In genomic region chr6:14110001-14110818, GRCh38 we compare ENCODE assay signal across 1 cellular context.
TF ChIP-seq lines count a peak whose summit lies in the region.

No MANE protein-coding gene starts in this region.

TF ChIP-seq in K562, 482 proteins besides CTCF, POLR2A, EP300 and RAD21 (continued from another document and continues in another):
- TF ChIP-seq ZNF324 (CRISPR knock-in tag; IDR thresholded peaks at IDR 0.05) (no peak), TAL1 (IDR thresholded peaks at IDR 0.05) (peak; percentile 80), TCF7L2 (IDR thresholded peaks at IDR 0.05; ENCODE audit: low read depth, low read length) (no peak), BRF2 (IDR thresholded peaks at IDR 0.05; ENCODE audit: borderline replicate concordance, insufficient read depth, insufficient read length) (no peak), ZNF184 (CRISPR knock-in tag; IDR thresholded peaks at IDR 0.05) (no peak), KDM5B (IDR thresholded peaks at IDR 0.05; ENCODE audit: insufficient replicate concordance, low read depth, low read length) (no peak), NFE2L1 (tag; IDR thresholded peaks at IDR 0.05; ENCODE audit: borderline replicate concordance, low read depth) (no peak), CSDE1 (IDR thresholded peaks at IDR 0.05) (no peak), TCF3 (CRISPR knock-in tag; IDR thresholded peaks at IDR 0.05) (peak; percentile 89), SRSF1 (IDR thresholded peaks at IDR 0.05; ENCODE audit: low read depth, low read length) (no peak), VEZF1 (CRISPR knock-in tag; IDR thresholded peaks at IDR 0.05) (no peak), KDM4B (IDR thresholded peaks at IDR 0.05; ENCODE audit: borderline replicate concordance in 2 of 2, low read depth in 1 of 2) (no peak), GABPB2 (CRISPR knock-in tag; conservative IDR thresholded peaks at IDR 0.05) (no peak), ZNF239 (CRISPR knock-in tag; IDR thresholded peaks at IDR 0.05) (no peak), FIP1L1 (IDR thresholded peaks at IDR 0.05; ENCODE audit: low read depth, low read length, poor library complexity, severe bottlenecking) (no peak), CGGBP1 (CRISPR knock-in tag; IDR thresholded peaks at IDR 0.05) (no peak), HMGN3 (IDR thresholded peaks at IDR 0.05; ENCODE audit: borderline replicate concordance, extremely low read depth, insufficient read length, low read depth, low read length) (no peak), ZBTB43 (CRISPR knock-in tag; IDR thresholded peaks at IDR 0.05) (no peak), ZNF639 (CRISPR knock-in tag; conservative IDR thresholded peaks at IDR 0.05 in 1 of 2, IDR thresholded peaks at IDR 0.05 in 1 of 2) (0 out of 4 replicates have a peak, but pooled peaks of 1 of the 2 experiments have one; percentile 42), CC2D1A (IDR thresholded peaks at IDR 0.05) (no peak), ZNF197 (CRISPR knock-in tag; IDR thresholded peaks at IDR 0.05; ENCODE audit: low read depth) (no peak), MTA3 (IDR thresholded peaks at IDR 0.05; ENCODE audit: borderline replicate concordance) (no peak), ZFP30 (CRISPR knock-in tag; IDR thresholded peaks at IDR 0.05; ENCODE audit: borderline replicate concordance) (no peak), CXXC5 (CRISPR knock-in tag; IDR thresholded peaks at IDR 0.05) (peak; percentile 52), RNF2 (IDR thresholded peaks at IDR 0.05) (no peak), SPI1 (IDR thresholded peaks at IDR 0.05; ENCODE audit: borderline replicate concordance, low read depth, low read length) (no peak), KAT2B (IDR thresholded peaks at IDR 0.05; ENCODE audit: low read depth, low read length) (no peak), ZNF134 (CRISPR knock-in tag; conservative IDR thresholded peaks at IDR 0.05) (0 out of 2 replicates have a peak, but pooled peaks have one; percentile 8), CHAMP1 (IDR thresholded peaks at IDR 0.05) (no peak), UBTF (IDR thresholded peaks at IDR 0.05; ENCODE audit: borderline replicate concordance in 1 of 2, low read depth in 2 of 2, low read length in 2 of 2) (no peak), CHD1 (IDR thresholded peaks at IDR 0.05; ENCODE audit: low read length) (no peak), TAF9B (IDR thresholded peaks at IDR 0.05; ENCODE audit: partially characterized antibody) (no peak), GATA2 (CRISPR knock-in tag; IDR thresholded peaks at IDR 0.05) (no peak; the same call in 1 of the 2 replicates), TAF7 (tag; IDR thresholded peaks at IDR 0.05) (no peak), SMAD3 (CRISPR knock-in tag; conservative IDR thresholded peaks at IDR 0.05) (no peak), ZNF280A (IDR thresholded peaks at IDR 0.05; ENCODE audit: low read depth, partially characterized antibody) (no peak), ZBTB40 (IDR thresholded peaks at IDR 0.05) (no peak), ZBTB40 (CRISPR knock-in tag; IDR thresholded peaks at IDR 0.05) (no peak), BMI1 (IDR thresholded peaks at IDR 0.05; ENCODE audit: low read length) (no peak), JUND (IDR thresholded peaks at IDR 0.05; ENCODE audit: borderline replicate concordance, low read depth, low read length) (no peak), JUND (tag; IDR thresholded peaks at IDR 0.05; ENCODE audit: borderline replicate concordance, low read depth, low read length) (0 out of 3 replicates have a peak, but pooled peaks have one; percentile 41), PRMT5 (CRISPR knock-in tag; IDR thresholded peaks at IDR 0.05) (no peak), ETV1 (tag; conservative IDR thresholded peaks at IDR 0.05; ENCODE audit: low read depth) (no peak), POLR3G (IDR thresholded peaks at IDR 0.05; ENCODE audit: extremely low read depth, insufficient read length, insufficient replicate concordance) (no peak)
